ENCODE assay signal across 1 cellular context in genomic region chr10:122176232-122176865, GRCh38.
TF ChIP-seq lines count a peak whose summit lies in the region.

No MANE protein-coding gene starts in this region.

TF ChIP-seq in SK-N-SH treated with all-trans-retinoic acid at 6 μM for 48 hours, 23 proteins besides CTCF, POLR2A, EP300 and RAD21 (continued from another document):
- TF ChIP-seq TSHZ2 (CRISPR knock-in tag; IDR thresholded peaks at IDR 0.05) (no peak), CSRNP3 (CRISPR knock-in tag; IDR thresholded peaks at IDR 0.05) (no peak), ZNF565 (CRISPR knock-in tag; conservative IDR thresholded peaks at IDR 0.05; ENCODE audit: low read depth) (no peak), PATZ1 (CRISPR knock-in tag; IDR thresholded peaks at IDR 0.05; ENCODE audit: borderline replicate concordance) (no peak), CSDC2 (CRISPR knock-in tag; IDR thresholded peaks at IDR 0.05) (no peak), TCF4 (CRISPR knock-in tag; IDR thresholded peaks at IDR 0.05; ENCODE audit: borderline replicate concordance) (no peak), OSR1 (CRISPR knock-in tag; IDR thresholded peaks at IDR 0.05) (no peak), PPARA (CRISPR knock-in tag; IDR thresholded peaks at IDR 0.05; ENCODE audit: borderline replicate concordance) (no peak)
